3 cellular contexts compared by ENCODE assay signal in the genomic region with DNA sequence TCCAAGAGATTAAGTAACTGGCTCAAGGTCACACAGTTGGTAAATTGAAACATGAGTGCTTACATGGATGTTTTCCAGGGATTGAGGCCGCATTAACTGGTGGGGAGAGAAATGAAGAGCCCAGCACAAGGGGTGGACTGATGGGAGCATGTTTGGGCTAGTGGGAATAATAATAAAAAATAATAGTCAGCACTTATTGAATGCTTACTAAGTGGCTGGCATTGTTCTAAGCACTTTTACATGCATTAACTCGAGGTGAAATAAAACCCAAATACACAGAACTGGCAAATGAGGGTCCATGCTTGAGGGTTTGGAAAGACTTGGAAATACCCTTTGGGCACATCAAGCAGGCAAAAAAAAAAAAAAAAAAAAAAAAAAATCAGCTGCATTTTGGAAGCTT.
A peak's percentile ranks its signal among the peaks of the same experiment; 100 is the strongest.
TF ChIP-seq lines count a peak whose summit lies in the region.

No MANE protein-coding gene starts in this region.

TF ChIP-seq in HepG2, 621 proteins besides CTCF, POLR2A, EP300 and RAD21:
- TF ChIP-seq MAFK (conservative IDR thresholded peaks at IDR 0.05 in 1 of 2, IDR thresholded peaks at IDR 0.05 in 1 of 2; ENCODE audit: low read length in 2 of 2) (peak; percentile 67 to 80; a peak in 3 of 4 replicates), MAFF (IDR thresholded peaks at IDR 0.05; ENCODE audit: low read depth, low read length) (peak; percentile 66), BRF2 (CRISPR knock-in tag; IDR thresholded peaks at IDR 0.05) (no peak)
- TF ChIP-seq, protein P1, sequence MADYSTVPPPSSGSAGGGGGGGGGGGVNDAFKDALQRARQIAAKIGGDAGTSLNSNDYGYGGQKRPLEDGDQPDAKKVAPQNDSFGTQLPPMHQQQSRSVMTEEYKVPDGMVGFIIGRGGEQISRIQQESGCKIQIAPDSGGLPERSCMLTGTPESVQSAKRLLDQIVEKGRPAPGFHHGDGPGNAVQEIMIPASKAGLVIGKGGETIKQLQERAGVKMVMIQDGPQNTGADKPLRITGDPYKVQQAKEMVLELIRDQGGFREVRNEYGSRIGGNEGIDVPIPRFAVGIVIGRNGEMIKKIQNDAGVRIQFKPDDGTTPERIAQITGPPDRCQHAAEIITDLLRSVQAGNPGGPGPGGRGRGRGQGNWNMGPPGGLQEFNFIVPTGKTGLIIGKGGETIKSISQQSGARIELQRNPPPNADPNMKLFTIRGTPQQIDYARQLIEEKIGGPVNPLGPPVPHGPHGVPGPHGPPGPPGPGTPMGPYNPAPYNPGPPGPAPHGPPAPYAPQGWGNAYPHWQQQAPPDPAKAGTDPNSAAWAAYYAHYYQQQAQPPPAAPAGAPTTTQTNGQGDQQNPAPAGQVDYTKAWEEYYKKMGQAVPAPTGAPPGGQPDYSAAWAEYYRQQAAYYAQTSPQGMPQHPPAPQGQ (CRISPR knock-in tag; IDR thresholded peaks at IDR 0.05; ENCODE audit: borderline replicate concordance) = no peak

TF ChIP-seq in IMR-90, 13 proteins besides CTCF, POLR2A, EP300 and RAD21:
- TF ChIP-seq MAFK (IDR thresholded peaks at IDR 0.05; ENCODE audit: low read depth, low read length) (peak; percentile 32; the same call in 1 of the 2 replicates), SMC3 (IDR thresholded peaks at IDR 0.05; ENCODE audit: low read depth, low read length) (no peak), RFX5 (IDR thresholded peaks at IDR 0.05; ENCODE audit: low read depth, low read length) (no peak), FOS (IDR thresholded peaks at IDR 0.05; ENCODE audit: low read depth, low read length) (no peak), MXI1 (IDR thresholded peaks at IDR 0.05; ENCODE audit: borderline replicate concordance, low read depth, low read length) (no peak), CHD1 (IDR thresholded peaks at IDR 0.05; ENCODE audit: low read depth, low read length) (no peak)

TF ChIP-seq in K562, 482 proteins besides CTCF, POLR2A, EP300 and RAD21:
- TF ChIP-seq, protein P2, sequence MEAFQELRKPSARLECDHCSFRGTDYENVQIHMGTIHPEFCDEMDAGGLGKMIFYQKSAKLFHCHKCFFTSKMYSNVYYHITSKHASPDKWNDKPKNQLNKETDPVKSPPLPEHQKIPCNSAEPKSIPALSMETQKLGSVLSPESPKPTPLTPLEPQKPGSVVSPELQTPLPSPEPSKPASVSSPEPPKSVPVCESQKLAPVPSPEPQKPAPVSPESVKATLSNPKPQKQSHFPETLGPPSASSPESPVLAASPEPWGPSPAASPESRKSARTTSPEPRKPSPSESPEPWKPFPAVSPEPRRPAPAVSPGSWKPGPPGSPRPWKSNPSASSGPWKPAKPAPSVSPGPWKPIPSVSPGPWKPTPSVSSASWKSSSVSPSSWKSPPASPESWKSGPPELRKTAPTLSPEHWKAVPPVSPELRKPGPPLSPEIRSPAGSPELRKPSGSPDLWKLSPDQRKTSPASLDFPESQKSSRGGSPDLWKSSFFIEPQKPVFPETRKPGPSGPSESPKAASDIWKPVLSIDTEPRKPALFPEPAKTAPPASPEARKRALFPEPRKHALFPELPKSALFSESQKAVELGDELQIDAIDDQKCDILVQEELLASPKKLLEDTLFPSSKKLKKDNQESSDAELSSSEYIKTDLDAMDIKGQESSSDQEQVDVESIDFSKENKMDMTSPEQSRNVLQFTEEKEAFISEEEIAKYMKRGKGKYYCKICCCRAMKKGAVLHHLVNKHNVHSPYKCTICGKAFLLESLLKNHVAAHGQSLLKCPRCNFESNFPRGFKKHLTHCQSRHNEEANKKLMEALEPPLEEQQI (IDR thresholded peaks at IDR 0.05) = no peak
- TF ChIP-seq ZNF316 (IDR thresholded peaks at IDR 0.05) (0 out of 2 replicates have a peak, but pooled peaks have one; percentile 7), NR4A1 (CRISPR knock-in tag; IDR thresholded peaks at IDR 0.05) (no peak), NR4A1 (tag; IDR thresholded peaks at IDR 0.05) (no peak), RBM14 (IDR thresholded peaks at IDR 0.05; ENCODE audit: borderline replicate concordance, insufficient read depth, low read depth, low read length) (no peak), MAFF (IDR thresholded peaks at IDR 0.05; ENCODE audit: low read length) (peak; percentile 34; the same call in 1 of the 2 replicates), NCOA4 (IDR thresholded peaks at IDR 0.05; ENCODE audit: partially characterized antibody) (no peak), SRSF1 (IDR thresholded peaks at IDR 0.05; ENCODE audit: low read depth, low read length) (no peak)
- TF ChIP-seq, protein P3, sequence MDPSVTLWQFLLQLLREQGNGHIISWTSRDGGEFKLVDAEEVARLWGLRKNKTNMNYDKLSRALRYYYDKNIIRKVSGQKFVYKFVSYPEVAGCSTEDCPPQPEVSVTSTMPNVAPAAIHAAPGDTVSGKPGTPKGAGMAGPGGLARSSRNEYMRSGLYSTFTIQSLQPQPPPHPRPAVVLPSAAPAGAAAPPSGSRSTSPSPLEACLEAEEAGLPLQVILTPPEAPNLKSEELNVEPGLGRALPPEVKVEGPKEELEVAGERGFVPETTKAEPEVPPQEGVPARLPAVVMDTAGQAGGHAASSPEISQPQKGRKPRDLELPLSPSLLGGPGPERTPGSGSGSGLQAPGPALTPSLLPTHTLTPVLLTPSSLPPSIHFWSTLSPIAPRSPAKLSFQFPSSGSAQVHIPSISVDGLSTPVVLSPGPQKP (CRISPR knock-in tag; IDR thresholded peaks at IDR 0.05) = no peak
